In the genomic region with DNA sequence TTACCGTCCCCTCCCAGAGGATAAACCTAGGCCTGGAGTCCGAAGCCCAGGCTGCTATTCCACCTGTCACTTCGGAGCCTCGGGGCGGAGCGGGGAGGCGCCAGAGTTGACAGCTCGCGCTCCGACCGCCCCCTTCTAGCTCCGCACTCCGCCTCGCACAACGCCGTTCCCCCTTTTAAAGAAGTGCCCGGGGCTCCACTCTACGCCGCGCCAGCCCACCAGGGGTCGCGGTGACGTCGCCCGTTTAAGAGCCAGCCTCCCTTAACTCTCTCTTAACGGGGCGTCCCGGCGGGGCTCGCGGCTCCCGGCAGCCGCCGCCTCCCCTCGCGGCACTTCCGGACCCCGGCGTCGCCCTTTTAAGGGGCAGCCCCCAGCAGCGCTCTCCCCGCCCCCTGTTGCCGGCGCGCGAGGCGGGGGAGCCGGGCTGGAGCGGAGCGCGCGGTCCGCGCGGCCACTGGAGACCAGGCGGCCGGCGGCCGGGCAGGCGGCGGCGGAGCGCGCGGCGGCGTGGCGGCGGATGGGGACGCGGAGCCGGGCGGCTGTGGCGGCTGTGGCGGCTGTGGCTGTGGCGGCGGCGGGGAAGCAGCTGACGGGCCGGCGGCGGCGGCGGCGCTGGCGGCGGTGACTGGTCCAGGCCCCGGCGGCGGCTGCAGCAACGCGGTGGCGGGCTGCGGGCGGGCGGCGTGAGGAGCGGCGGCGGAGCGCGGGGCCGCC, we compare ENCODE assay signal across 8 cellular contexts. TPM values are rescaled to one million over a fixed set of nuclear protein-coding genes. Genes with fewer than 3 reads are reported as not detected.
DNase-seq lines count a peak whose midpoint lies in the region; ATAC-seq and TF ChIP-seq lines count a peak whose summit lies in the region.

Gene INAFM2, plus strand, starts transcription at position 454 of the 714 bp plus-strand sequence. CDS start 364 bp downstream, outside the sequence.

- TF ChIP-seq CTCF in right lobe of liver (IDR thresholded peaks at IDR 0.05), result peak; percentile 51 to 68 (median 55)

- peak within 1 kb of the TSS; percentile 61 to 69 (median 67) for H3K4me3 ChIP-seq in right lobe of liver

- H3K4me1 ChIP-seq in right lobe of liver, result peaks cover 0 to 8% (median 0%) of the 10 kb centered on the region in 4 donors

- DNase-seq in CD1c-positive myeloid dendritic cell (ENCODE audit: extremely low spot score) (peak; percentile 96), NCI-H774 (lab: John Stamatoyannopoulos, UW) (peak; percentile 87), dermis microvascular lymphatic vessel endothelial cell (ENCODE audit: low read depth in 2 of 2) (peak; percentile 89 to 97), right lobe of liver (peak; percentile 92)
- DNase-seq in activated CD4-positive, alpha-beta T cell treated with anti-CD3 and anti-CD28 coated beads, Interleukin-2, amount 50 U/mL, for 4 hours, result peak; percentile 82 to 87
- peak; percentile 87 to 91 for DNase-seq in stimulated activated CD4-positive, alpha-beta T cell treated with anti-CD3 and anti-CD28 coated beads, Interleukin-4, amount 100 ng/mL, for 4 hours

- TF ChIP-seq POLR2A in right lobe of liver (IDR thresholded peaks at IDR 0.05), result peak; percentile 51

- ATAC-seq in GM19372 (IDR thresholded peaks at IDR 0.05; ENCODE audit: low read depth, unreplicated experiment) (peak; percentile 79), HG03558 (IDR thresholded peaks at IDR 0.05; ENCODE audit: extremely low read depth, unreplicated experiment) (peak; percentile 61), right lobe of liver (peak; percentile 91 to 95 (median 92))

- H3K36me3 ChIP-seq in right lobe of liver, result no peaks in the 10 kb centered on the region

- no peaks in the 10 kb centered on the region for H3K27me3 ChIP-seq in right lobe of liver

- 0% methylated on average over 22 of the region's 103 CpGs for WGBS in right lobe of liver (ENCODE audit: insufficient coverage, low coverage, low lambda C conversion rate, missing lambda C conversion rate)

- peak within 1 kb of the TSS; percentile 21 to 75 (median 65) for H3K27ac ChIP-seq in right lobe of liver

- H3K9me3 ChIP-seq in right lobe of liver, result no peaks in the 10 kb centered on the region

- intact Hi-C loops in right lobe of liver (cut with DNase I), result no loop called here

RNA-seq across cellular contexts. Expression of gene INAFM2, which starts in this region (rescaled TPM):
- total RNA-seq in dermis microvascular lymphatic vessel endothelial cell (9.0 and 17.8 TPM in 2 replicates), right lobe of liver (1 to 10 TPM; 4.6 to 8.7 (median 5.8) TPM)

Comparison
In these comparisons a context has a peak if more than half of its experiments do, and no peak if none do; other contexts are left out.
1. Peak in every context shown above with its lines: DNase-seq, ATAC-seq, H3K4me3 ChIP-seq and H3K27ac ChIP-seq.